ENCODE assay signal across 9 cellular contexts in the genomic region with DNA sequence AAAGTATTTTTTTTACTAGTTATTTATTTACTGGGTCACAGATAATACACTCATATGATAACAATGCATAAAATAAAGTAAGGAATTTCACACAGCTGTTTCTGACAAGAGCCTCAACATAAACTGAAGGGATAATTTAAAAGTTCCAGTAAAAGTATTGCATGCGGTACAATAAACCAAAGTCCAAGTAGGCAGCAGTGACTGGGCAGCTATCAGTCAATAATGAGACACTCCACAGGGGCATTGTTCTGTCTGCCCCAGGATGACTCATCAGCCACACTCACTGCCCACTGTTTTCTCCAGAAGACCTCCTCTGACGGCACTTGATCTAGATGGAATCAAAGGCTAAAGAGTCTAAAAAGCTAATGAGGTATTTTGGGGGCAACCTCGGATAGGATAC.
DNase-seq lines count a peak whose midpoint lies in the region; ATAC-seq and TF ChIP-seq lines count a peak whose summit lies in the region.
"Had no signal": no experiment of that assay in that cellular context is flagged by ENCODE, and none has a peak within 500 bp of the region (broad histone marks: within the 10 kb centered on the region; RNA-seq: fewer than 3 reads in every experiment).

No MANE protein-coding gene starts in this region.

- H3K36me3 ChIP-seq in brain microvascular endothelial cell (replicated peaks) (no peaks in the 10 kb centered on the region), mesodermal cell (ENCODE audit: control insufficient read depth, insufficient read depth, low read length) (no peaks in the 10 kb centered on the region)

- no peaks in the 10 kb centered on the region for H3K9me3 Mint-ChIP-seq in activated CD4-positive, alpha-beta T cell treated with anti-CD3 and anti-CD28 coated beads, Interleukin-2, amount 10 ng/mL, durations not matched to agents 24 days and 14 days

- peak overlapping the region; percentile 84 for H3K27ac ChIP-seq in brain microvascular endothelial cell
- peak overlapping the region; percentile 92 for H3K27ac ChIP-seq in mesodermal cell (ENCODE audit: low read depth, low read length, severe bottlenecking)

- ATAC-seq in HG02852 (IDR thresholded peaks at IDR 0.05; ENCODE audit: unreplicated experiment) (no peak), GM21529 (IDR thresholded peaks at IDR 0.05; ENCODE audit: unreplicated experiment) (no peak)

- H3K36me3 Mint-ChIP-seq in activated CD4-positive, alpha-beta T cell treated with anti-CD3 and anti-CD28 coated beads, Interleukin-2, amount 10 ng/mL, durations not matched to agents 24 days and 14 days (ENCODE audit: low read depth): no peaks in the 10 kb centered on the region

- H3K4me1 Mint-ChIP-seq in activated CD4-positive, alpha-beta T cell treated with anti-CD3 and anti-CD28 coated beads, Interleukin-2, amount 10 ng/mL, durations not matched to agents 24 days and 14 days: no peaks in the 10 kb centered on the region

- peaks cover 5% of the 10 kb centered on the region for H3K27me3 Mint-ChIP-seq in activated CD4-positive, alpha-beta T cell treated with anti-CD3 and anti-CD28 coated beads, Interleukin-2, amount 10 ng/mL, durations not matched to agents 24 days and 14 days

- peaks cover 13% of the 10 kb centered on the region for H3K4me1 ChIP-seq in mesodermal cell (ENCODE audit: control insufficient read depth, insufficient read depth, low read length, poor library complexity, severe bottlenecking)

- H3K27me3 ChIP-seq in brain microvascular endothelial cell (replicated peaks): no peaks in the 10 kb centered on the region

- H3K4me3 Mint-ChIP-seq in activated CD4-positive, alpha-beta T cell treated with anti-CD3 and anti-CD28 coated beads, Interleukin-2, amount 10 ng/mL, durations not matched to agents 24 days and 14 days: no peak overlapping the region

- no peak for TF ChIP-seq CTCF in brain microvascular endothelial cell (IDR thresholded peaks at IDR 0.05; ENCODE audit: low read depth, low read length, missing control alignments)

- H3K9me3 ChIP-seq in mesodermal cell (ENCODE audit: control insufficient read depth, low read length): no peaks in the 10 kb centered on the region

- WGBS in mesodermal cell (ENCODE audit: insufficient coverage in 2 of 2), 2 experiments: no CpG with 5 or more reads among the region's 3 CpGs

- intact Hi-C loops in activated CD4-positive, alpha-beta T cell treated with anti-CD3 and anti-CD28 coated beads, Interleukin-2, amount 10 ng/mL, durations not matched to agents 24 days and 14 days (cut with micrococcal nuclease): no loop called here

- no peak overlapping the region for H3K27ac Mint-ChIP-seq in activated CD4-positive, alpha-beta T cell treated with anti-CD3 and anti-CD28 coated beads, Interleukin-2, amount 10 ng/mL, durations not matched to agents 24 days and 14 days

- in situ Hi-C loops in Caki2 (cut with HindIII; ENCODE audit: low pct_unique_long_range_greater_than_20kb, low sequenced_read_pairs) (no loop called here), brain microvascular endothelial cell (cut with HindIII; ENCODE audit: low pct_ligation_motif_present, low sequenced_read_pairs) (no loop called here)

- peak; percentile 88 for DNase-seq in Caki2 (ENCODE audit: low read depth)
- DNase-seq in LHCN-M2 (ENCODE audit: low read depth): peak; percentile 98
- DNase-seq in brain microvascular endothelial cell: peak; percentile 81
- DNase-seq in activated CD4-positive, alpha-beta T cell treated with anti-CD3 and anti-CD28 coated beads, Interleukin-2, amount 10 ng/mL, durations not matched to agents 24 days and 14 days: no peak
- no peak for DNase-seq in NCI-H345 treated with DMSO at 0.1 percent for 48 hours (lab: John Stamatoyannopoulos, UW; ENCODE audit: unreplicated experiment)
- DNase-seq: NCI-H82 had no signal

- H3K4me3 ChIP-seq in brain microvascular endothelial cell (ENCODE audit: low read depth, low read length): no peak overlapping the region
- no peak overlapping the region for H3K4me3 ChIP-seq in mesodermal cell (ENCODE audit: extremely low read depth, insufficient read depth, low read length, poor library complexity, severe bottlenecking)

Comparison
In these comparisons a context has a peak if more than half of its experiments do, and no peak if none do; other contexts are left out.
1. DNase-seq: peak in Caki2 (single experiment), LHCN-M2 (single experiment) and brain microvascular endothelial cell (single experiment); none in activated CD4-positive, alpha-beta T cell treated with anti-CD3 and anti-CD28 coated beads, Interleukin-2, amount 10 ng/mL, durations not matched to agents 24 days and 14 days (single experiment) and NCI-H345 treated with DMSO at 0.1 percent for 48 hours (single experiment).